9 cellular contexts compared by ENCODE assay signal in the genomic region with DNA sequence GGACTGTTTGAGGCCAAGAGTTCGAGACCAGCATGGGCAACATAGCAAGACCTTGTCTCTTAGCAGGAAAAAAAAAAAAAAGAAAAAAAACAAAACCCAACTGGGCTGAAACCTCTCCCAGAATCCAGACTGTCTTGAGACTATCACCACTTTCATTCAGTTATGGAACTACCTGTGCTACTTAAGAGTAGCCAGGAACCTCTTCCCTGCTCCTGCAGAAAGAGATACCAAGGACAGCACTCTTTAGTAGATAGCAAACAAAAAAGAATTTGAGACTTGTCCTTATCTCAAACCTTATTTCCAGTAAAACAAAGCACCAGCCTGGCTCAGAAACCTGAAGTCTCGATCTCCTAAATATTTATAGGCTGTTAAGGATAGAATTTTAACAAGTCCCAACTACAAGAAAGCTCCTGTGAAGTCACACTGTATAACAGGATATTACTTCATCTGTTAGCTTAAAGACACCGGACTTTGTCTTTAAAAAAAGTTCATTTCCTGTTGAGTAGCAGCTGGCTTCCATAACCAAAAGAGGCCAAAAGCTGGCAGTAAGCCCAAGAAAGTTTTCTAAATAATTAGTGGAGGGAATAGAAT. TPM values are rescaled to one million over a fixed set of nuclear protein-coding genes. Genes with fewer than 3 reads are reported as not detected.
DNase-seq lines count a peak whose midpoint lies in the region; ATAC-seq and TF ChIP-seq lines count a peak whose summit lies in the region.
"Had no signal": no experiment of that assay in that cellular context is flagged by ENCODE, and none has a peak within 500 bp of the region (broad histone marks: within the 10 kb centered on the region; RNA-seq: fewer than 3 reads in every experiment).

No MANE protein-coding gene starts in this region.

- no peak for TF ChIP-seq CTCF in ascending aorta (IDR thresholded peaks at IDR 0.05)

- CTCF ChIA-PET in CD4-positive, alpha-beta memory T cell (lab: Charles Lee; ENCODE audit: partially characterized antibody), result interaction anchor here (1.1 to 1.8 kb wide), 5 partner anchors 9 to 48 kb away, joined by 3 to 8 read pairs (median 7); no protein-coding TSS in a partner anchor

- H3K4me1 Mint-ChIP-seq in CD4-positive, alpha-beta memory T cell, result peaks cover 55 to 92% (median 72%) of the 10 kb centered on the region in 4 donors

- POLR2A ChIA-PET in CD4-positive, alpha-beta memory T cell (lab: Charles Lee; ENCODE audit: partially characterized antibody), result interaction anchor here (0.6 to 12.1 kb wide), 6 partner anchors 16 to 178 kb away, joined by 3 to 449 read pairs (median 7); no protein-coding TSS in a partner anchor

- H3K27ac Mint-ChIP-seq in CD4-positive, alpha-beta memory T cell, result peak overlapping the region; percentile 56 to 91 (median 77)

- no peaks in the 10 kb centered on the region for H3K9me3 Mint-ChIP-seq in CD4-positive, alpha-beta memory T cell

- ATAC-seq in HG02981 (IDR thresholded peaks at IDR 0.05; ENCODE audit: unreplicated experiment), result no peak
- no peak for ATAC-seq in HG03045 (IDR thresholded peaks at IDR 0.05; ENCODE audit: unreplicated experiment)
- no peak for ATAC-seq in HG03460 (IDR thresholded peaks at IDR 0.05; ENCODE audit: unreplicated experiment)

- peaks cover 14% of the 10 kb centered on the region for H3K36me3 ChIP-seq in CD4-positive, alpha-beta memory T cell (ENCODE audit: insufficient read depth, low read length)
- peaks cover 3 to 4% of the 10 kb centered on the region in 2 donors for H3K36me3 ChIP-seq in ascending aorta
- H3K36me3 ChIP-seq in mucosa of rectum (ENCODE audit: control insufficient read depth in 2 of 2, insufficient read depth in 2 of 2, low read length in 2 of 2), result peaks cover 7 to 12% of the 10 kb centered on the region in 2 donors

- DNase-seq in CD4-positive, alpha-beta memory T cell, result peak in 4 of 5 donors; percentile 25 to 42 (median 36)
- DNase-seq in KG1 (lab: John Stamatoyannopoulos, UW) (peak; percentile 14), ascending aorta (ENCODE audit: low spot score in 2 of 2) (no peak), G401 (ENCODE audit: low spot score) (no peak)

- intact Hi-C loops in CD4-positive, alpha-beta memory T cell (cut with micrococcal nuclease), result no loop called here
- intact Hi-C loops in ascending aorta (cut with DNase I), result no loop called here

- no peaks in the 10 kb centered on the region for H3K27me3 ChIP-seq in CD4-positive, alpha-beta memory T cell (ENCODE audit: insufficient read depth, low read length)
- H3K27me3 ChIP-seq in ascending aorta, result no peaks in the 10 kb centered on the region
- H3K27me3 ChIP-seq in mucosa of rectum (ENCODE audit: control insufficient read depth in 2 of 2, insufficient read depth in 2 of 2, low read length in 2 of 2), result no peaks in the 10 kb centered on the region

- peak overlapping the region; percentile 18 for H3K27ac ChIP-seq in CD4-positive, alpha-beta memory T cell (ENCODE audit: low read depth, low read length)
- H3K27ac ChIP-seq in ascending aorta (peak overlapping the region; percentile 66 to 72), mucosa of rectum (ENCODE audit: low read depth in 2 of 2, low read length in 2 of 2) (peak overlapping the region; percentile 46 to 58)

- no peak overlapping the region for H3K4me3 ChIP-seq in CD4-positive, alpha-beta memory T cell (ENCODE audit: low read length in 2 of 2)
- H3K4me3 ChIP-seq in ascending aorta (no peak overlapping the region), mucosa of rectum (ENCODE audit: low read length in 2 of 2) (no peak overlapping the region)
- H3K4me3 ChIP-seq: skin epidermis had no signal

- no peak overlapping the region for H3K9ac ChIP-seq in mucosa of rectum (ENCODE audit: low read depth in 1 of 2, low read length in 2 of 2)

- peaks cover 85% of the 10 kb centered on the region for H3K4me1 ChIP-seq in CD4-positive, alpha-beta memory T cell (ENCODE audit: insufficient read depth, low read length)
- peaks cover 11 to 25% of the 10 kb centered on the region in 2 donors for H3K4me1 ChIP-seq in ascending aorta
- peaks cover 31 to 48% of the 10 kb centered on the region in 2 donors for H3K4me1 ChIP-seq in mucosa of rectum (ENCODE audit: control insufficient read depth in 2 of 2, insufficient read depth in 2 of 2, low read length in 2 of 2)

- no peaks in the 10 kb centered on the region for H3K9me3 ChIP-seq in CD4-positive, alpha-beta memory T cell (ENCODE audit: control insufficient read depth in 1 of 2, low read length in 2 of 2)
- H3K9me3 ChIP-seq in ascending aorta (no peaks in the 10 kb centered on the region), mucosa of rectum (ENCODE audit: control insufficient read depth in 2 of 2, low read length in 2 of 2) (no peaks in the 10 kb centered on the region)

- peak overlapping the region; percentile 31 to 99 (median 60) for H3K4me3 Mint-ChIP-seq in CD4-positive, alpha-beta memory T cell

- H3K27me3 Mint-ChIP-seq in CD4-positive, alpha-beta memory T cell, result no peaks in the 10 kb centered on the region

- in situ Hi-C loops in G401 (cut with HindIII; ENCODE audit: low sequenced_read_pairs), result no loop called here

- H3K36me3 Mint-ChIP-seq in CD4-positive, alpha-beta memory T cell, result peaks cover 36 to 62% of the 10 kb centered on the region in 2 donors

RNA-seq across cellular contexts. Expression of a gene that starts 5.1 kb away (rescaled TPM):
- total RNA-seq in CD4-positive, alpha-beta memory T cell, result 10 to 100 TPM; 94.2 to 99.3 TPM
- polyA plus RNA-seq in CD4-positive, alpha-beta memory T cell, result 10 to 100 TPM; 57.9 to 95.8 TPM
- total RNA-seq in ascending aorta, result 36.3 TPM
- 22.6 and 33.2 TPM in 2 replicates for total RNA-seq in G401 (2014; rRNA removed; shearing (Covaris generic))

Comparison
In these comparisons a context has a peak if more than half of its experiments do, and no peak if none do; other contexts are left out.
1. DNase-seq: peak in CD4-positive, alpha-beta memory T cell (4 of 5) and KG1 (single experiment); none in ascending aorta (0 of 2) and G401 (single experiment).
2. H3K27ac ChIP-seq: peak in every context shown above with its lines; median percentile 69 in ascending aorta; 52 in mucosa of rectum; 18 in CD4-positive, alpha-beta memory T cell.